3 cellular contexts compared by ENCODE assay signal in genomic region chr5:179374506-179375235, GRCh38.
TF ChIP-seq lines count a peak whose summit lies in the region.

No MANE protein-coding gene starts in this region.

TF ChIP-seq in SK-N-SH, 30 proteins besides CTCF, POLR2A, EP300 and RAD21 (continues in another document):
- TF ChIP-seq TEAD4 (IDR thresholded peaks at IDR 0.05; ENCODE audit: borderline replicate concordance, insufficient read depth) (no peak), NRF1 (IDR thresholded peaks at IDR 0.05; ENCODE audit: low read depth, low read length) (no peak), SMC3 (IDR thresholded peaks at IDR 0.05; ENCODE audit: low read depth, low read length) (no peak), ZBTB33 (IDR thresholded peaks at IDR 0.05; ENCODE audit: borderline replicate concordance, low read depth) (no peak), EZH2phosphoT487 (IDR thresholded peaks at IDR 0.05; ENCODE audit: borderline replicate concordance, low read depth) (no peak), RCOR1 (IDR thresholded peaks at IDR 0.05; ENCODE audit: low read length) (no peak), MEF2A (IDR thresholded peaks at IDR 0.05; ENCODE audit: borderline replicate concordance, low read depth) (no peak)
- TF ChIP-seq, protein P1, sequence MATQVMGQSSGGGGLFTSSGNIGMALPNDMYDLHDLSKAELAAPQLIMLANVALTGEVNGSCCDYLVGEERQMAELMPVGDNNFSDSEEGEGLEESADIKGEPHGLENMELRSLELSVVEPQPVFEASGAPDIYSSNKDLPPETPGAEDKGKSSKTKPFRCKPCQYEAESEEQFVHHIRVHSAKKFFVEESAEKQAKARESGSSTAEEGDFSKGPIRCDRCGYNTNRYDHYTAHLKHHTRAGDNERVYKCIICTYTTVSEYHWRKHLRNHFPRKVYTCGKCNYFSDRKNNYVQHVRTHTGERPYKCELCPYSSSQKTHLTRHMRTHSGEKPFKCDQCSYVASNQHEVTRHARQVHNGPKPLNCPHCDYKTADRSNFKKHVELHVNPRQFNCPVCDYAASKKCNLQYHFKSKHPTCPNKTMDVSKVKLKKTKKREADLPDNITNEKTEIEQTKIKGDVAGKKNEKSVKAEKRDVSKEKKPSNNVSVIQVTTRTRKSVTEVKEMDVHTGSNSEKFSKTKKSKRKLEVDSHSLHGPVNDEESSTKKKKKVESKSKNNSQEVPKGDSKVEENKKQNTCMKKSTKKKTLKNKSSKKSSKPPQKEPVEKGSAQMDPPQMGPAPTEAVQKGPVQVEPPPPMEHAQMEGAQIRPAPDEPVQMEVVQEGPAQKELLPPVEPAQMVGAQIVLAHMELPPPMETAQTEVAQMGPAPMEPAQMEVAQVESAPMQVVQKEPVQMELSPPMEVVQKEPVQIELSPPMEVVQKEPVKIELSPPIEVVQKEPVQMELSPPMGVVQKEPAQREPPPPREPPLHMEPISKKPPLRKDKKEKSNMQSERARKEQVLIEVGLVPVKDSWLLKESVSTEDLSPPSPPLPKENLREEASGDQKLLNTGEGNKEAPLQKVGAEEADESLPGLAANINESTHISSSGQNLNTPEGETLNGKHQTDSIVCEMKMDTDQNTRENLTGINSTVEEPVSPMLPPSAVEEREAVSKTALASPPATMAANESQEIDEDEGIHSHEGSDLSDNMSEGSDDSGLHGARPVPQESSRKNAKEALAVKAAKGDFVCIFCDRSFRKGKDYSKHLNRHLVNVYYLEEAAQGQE (IDR thresholded peaks at IDR 0.05; ENCODE audit: low read depth, low read length), result no peak
- TF ChIP-seq, protein P2, sequence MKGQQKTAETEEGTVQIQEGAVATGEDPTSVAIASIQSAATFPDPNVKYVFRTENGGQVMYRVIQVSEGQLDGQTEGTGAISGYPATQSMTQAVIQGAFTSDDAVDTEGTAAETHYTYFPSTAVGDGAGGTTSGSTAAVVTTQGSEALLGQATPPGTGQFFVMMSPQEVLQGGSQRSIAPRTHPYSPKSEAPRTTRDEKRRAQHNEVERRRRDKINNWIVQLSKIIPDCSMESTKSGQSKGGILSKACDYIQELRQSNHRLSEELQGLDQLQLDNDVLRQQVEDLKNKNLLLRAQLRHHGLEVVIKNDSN (IDR thresholded peaks at IDR 0.05; ENCODE audit: borderline replicate concordance, low read depth), result no peak
- TF ChIP-seq, protein P3, sequence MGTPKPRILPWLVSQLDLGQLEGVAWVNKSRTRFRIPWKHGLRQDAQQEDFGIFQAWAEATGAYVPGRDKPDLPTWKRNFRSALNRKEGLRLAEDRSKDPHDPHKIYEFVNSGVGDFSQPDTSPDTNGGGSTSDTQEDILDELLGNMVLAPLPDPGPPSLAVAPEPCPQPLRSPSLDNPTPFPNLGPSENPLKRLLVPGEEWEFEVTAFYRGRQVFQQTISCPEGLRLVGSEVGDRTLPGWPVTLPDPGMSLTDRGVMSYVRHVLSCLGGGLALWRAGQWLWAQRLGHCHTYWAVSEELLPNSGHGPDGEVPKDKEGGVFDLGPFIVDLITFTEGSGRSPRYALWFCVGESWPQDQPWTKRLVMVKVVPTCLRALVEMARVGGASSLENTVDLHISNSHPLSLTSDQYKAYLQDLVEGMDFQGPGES (IDR thresholded peaks at IDR 0.05; ENCODE audit: low read depth, low read length), result no peak

TF ChIP-seq in SK-N-SH treated with all-trans-retinoic acid at 6 μM for 48 hours, 23 proteins besides CTCF, POLR2A, EP300 and RAD21:
- no peak for TF ChIP-seq OSR1 (CRISPR knock-in tag; IDR thresholded peaks at IDR 0.05)
- no peak for TF ChIP-seq GLIS3 (CRISPR knock-in tag; IDR thresholded peaks at IDR 0.05)

TF ChIP-seq in HepG2, 621 proteins besides CTCF, POLR2A, EP300 and RAD21:
- TF ChIP-seq ZFYVE20 (CRISPR knock-in tag; IDR thresholded peaks at IDR 0.05; ENCODE audit: borderline replicate concordance, low read depth), result no peak
- TF ChIP-seq, protein P4, sequence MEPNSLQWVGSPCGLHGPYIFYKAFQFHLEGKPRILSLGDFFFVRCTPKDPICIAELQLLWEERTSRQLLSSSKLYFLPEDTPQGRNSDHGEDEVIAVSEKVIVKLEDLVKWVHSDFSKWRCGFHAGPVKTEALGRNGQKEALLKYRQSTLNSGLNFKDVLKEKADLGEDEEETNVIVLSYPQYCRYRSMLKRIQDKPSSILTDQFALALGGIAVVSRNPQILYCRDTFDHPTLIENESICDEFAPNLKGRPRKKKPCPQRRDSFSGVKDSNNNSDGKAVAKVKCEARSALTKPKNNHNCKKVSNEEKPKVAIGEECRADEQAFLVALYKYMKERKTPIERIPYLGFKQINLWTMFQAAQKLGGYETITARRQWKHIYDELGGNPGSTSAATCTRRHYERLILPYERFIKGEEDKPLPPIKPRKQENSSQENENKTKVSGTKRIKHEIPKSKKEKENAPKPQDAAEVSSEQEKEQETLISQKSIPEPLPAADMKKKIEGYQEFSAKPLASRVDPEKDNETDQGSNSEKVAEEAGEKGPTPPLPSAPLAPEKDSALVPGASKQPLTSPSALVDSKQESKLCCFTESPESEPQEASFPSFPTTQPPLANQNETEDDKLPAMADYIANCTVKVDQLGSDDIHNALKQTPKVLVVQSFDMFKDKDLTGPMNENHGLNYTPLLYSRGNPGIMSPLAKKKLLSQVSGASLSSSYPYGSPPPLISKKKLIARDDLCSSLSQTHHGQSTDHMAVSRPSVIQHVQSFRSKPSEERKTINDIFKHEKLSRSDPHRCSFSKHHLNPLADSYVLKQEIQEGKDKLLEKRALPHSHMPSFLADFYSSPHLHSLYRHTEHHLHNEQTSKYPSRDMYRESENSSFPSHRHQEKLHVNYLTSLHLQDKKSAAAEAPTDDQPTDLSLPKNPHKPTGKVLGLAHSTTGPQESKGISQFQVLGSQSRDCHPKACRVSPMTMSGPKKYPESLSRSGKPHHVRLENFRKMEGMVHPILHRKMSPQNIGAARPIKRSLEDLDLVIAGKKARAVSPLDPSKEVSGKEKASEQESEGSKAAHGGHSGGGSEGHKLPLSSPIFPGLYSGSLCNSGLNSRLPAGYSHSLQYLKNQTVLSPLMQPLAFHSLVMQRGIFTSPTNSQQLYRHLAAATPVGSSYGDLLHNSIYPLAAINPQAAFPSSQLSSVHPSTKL (CRISPR knock-in tag; IDR thresholded peaks at IDR 0.05), result no peak
- TF ChIP-seq NR1H2 (CRISPR knock-in tag; IDR thresholded peaks at IDR 0.05; ENCODE audit: borderline replicate concordance, low read depth), result no peak
- no peak for TF ChIP-seq POLR2AphosphoS5 (IDR thresholded peaks at IDR 0.05; ENCODE audit: low read depth, low read length)
